Comparison of ENCODE assay signal across 8 cellular contexts in the genomic region with DNA sequence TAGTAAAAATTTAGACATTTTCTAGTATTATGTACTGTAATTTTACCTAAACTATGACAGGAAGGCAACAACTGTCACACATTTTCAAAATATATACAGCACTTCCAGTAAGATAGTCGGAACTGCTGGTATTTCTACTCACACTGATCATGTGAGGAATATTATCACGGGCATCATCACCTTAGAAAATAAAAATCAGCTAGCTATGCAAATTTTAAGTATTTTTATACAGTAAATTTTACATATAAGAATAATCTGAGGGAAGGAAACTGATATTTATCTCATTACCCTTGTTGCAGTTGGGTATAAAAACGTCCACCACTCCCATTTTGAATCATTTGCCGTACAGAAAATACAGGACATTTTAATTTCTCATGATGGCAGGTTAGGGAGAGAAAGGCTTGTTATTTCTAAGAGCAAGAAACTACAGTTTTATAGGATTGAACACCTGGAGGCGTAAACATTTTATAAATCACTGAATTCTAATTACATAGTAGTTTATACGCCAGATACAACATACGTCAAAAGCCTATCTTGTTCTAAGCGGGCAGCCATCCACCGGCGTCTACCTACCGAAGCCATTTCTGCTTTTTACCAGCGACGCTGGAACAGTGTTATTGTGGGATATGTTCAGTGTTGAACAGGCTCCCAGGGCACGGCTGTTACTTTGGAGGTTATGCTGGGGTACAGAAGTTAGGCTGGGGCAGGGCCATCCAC. TPM values are rescaled to one million over a fixed set of nuclear protein-coding genes. Genes with fewer than 3 reads are reported as not detected.
DNase-seq lines count a peak whose midpoint lies in the region; ATAC-seq and TF ChIP-seq lines count a peak whose summit lies in the region.

No MANE protein-coding gene starts in this region.

- peaks cover 17% of the 10 kb centered on the region for H3K4me1 Mint-ChIP-seq in activated T-cell treated with anti-CD3 and anti-CD28 coated beads, Interleukin-2, amount 50 U/mL, for 4 hours (ENCODE audit: low read depth)

- H3K4me3 ChIP-seq in body of pancreas (peak overlapping the region in 1 of 2 donors; percentile 74), right lobe of liver (peak overlapping the region; percentile 69 to 77 (median 74)), thoracic aorta (peak overlapping the region; percentile 93)

- TF ChIP-seq POLR2A in body of pancreas (IDR thresholded peaks at IDR 0.05) (no peak), right lobe of liver (IDR thresholded peaks at IDR 0.05) (no peak)

- no peaks in the 10 kb centered on the region for H3K36me3 ChIP-seq in body of pancreas (replicated peaks in 1 of 2; ENCODE audit: insufficient read depth in 1 of 2, low read depth in 2 of 2)
- H3K36me3 ChIP-seq in right lobe of liver = no peaks in the 10 kb centered on the region
- H3K36me3 ChIP-seq in thoracic aorta = no peaks in the 10 kb centered on the region

- H3K27me3 Mint-ChIP-seq in activated T-cell treated with anti-CD3 and anti-CD28 coated beads, Interleukin-2, amount 50 U/mL, for 4 hours (ENCODE audit: low read depth) = peaks cover 14% of the 10 kb centered on the region

- peak overlapping the region; percentile 92 for H3K4me3 Mint-ChIP-seq in activated T-cell treated with anti-CD3 and anti-CD28 coated beads, Interleukin-2, amount 50 U/mL, for 4 hours

- H3K27me3 ChIP-seq in body of pancreas = no peaks in the 10 kb centered on the region
- H3K27me3 ChIP-seq in right lobe of liver = no peaks in the 10 kb centered on the region
- H3K27me3 ChIP-seq in thoracic aorta (replicated peaks; ENCODE audit: insufficient read depth) = no peaks in the 10 kb centered on the region

- ATAC-seq in activated T-cell treated with anti-CD3 and anti-CD28 coated beads, Interleukin-2, amount 50 U/mL, for 4 hours = peak; percentile 37 to 38
- ATAC-seq in body of pancreas (no peak), right lobe of liver (no peak), thoracic aorta (ENCODE audit: insufficient number of reproducible peaks, low FRiP score, low read depth) (no peak), HG02763 (IDR thresholded peaks at IDR 0.05; ENCODE audit: unreplicated experiment) (no peak)

- H3K36me3 Mint-ChIP-seq in activated T-cell treated with anti-CD3 and anti-CD28 coated beads, Interleukin-2, amount 50 U/mL, for 4 hours (ENCODE audit: insufficient read depth) = no peaks in the 10 kb centered on the region

- H3K27ac ChIP-seq in body of pancreas = peak overlapping the region; percentile 65 to 99 (median 98)
- H3K27ac ChIP-seq in right lobe of liver = peak overlapping the region; percentile 86 to 94 (median 91)
- H3K27ac ChIP-seq in thoracic aorta = peak overlapping the region; percentile 98

- H3K9me3 Mint-ChIP-seq in activated T-cell treated with anti-CD3 and anti-CD28 coated beads, Interleukin-2, amount 50 U/mL, for 4 hours = no peaks in the 10 kb centered on the region

- WGBS in body of pancreas, 2 donors = 1 to 2% methylated on average over 14 of the region's 14 CpGs
- 2% methylated on average over 14 of the region's 14 CpGs for WGBS in right lobe of liver (ENCODE audit: insufficient coverage, low coverage, low lambda C conversion rate, missing lambda C conversion rate)

- peaks cover 33% of the 10 kb centered on the region for H3K4me1 ChIP-seq in body of pancreas
- peaks cover 0 to 19% (median 0%) of the 10 kb centered on the region in 4 donors for H3K4me1 ChIP-seq in right lobe of liver
- peaks cover 18 to 30% of the 10 kb centered on the region in 2 donors for H3K4me1 ChIP-seq in thoracic aorta (ENCODE audit: control insufficient read depth in 1 of 2, low read depth in 2 of 2)

- intact Hi-C loops in body of pancreas (cut with DNase I) = no loop called here
- intact Hi-C loops in right lobe of liver (cut with DNase I) = no loop called here

- DNase-seq in activated T-cell treated with anti-CD3 and anti-CD28 coated beads, Interleukin-2, amount 50 U/mL, for 4 hours = no peak
- DNase-seq in activated T-cell treated with anti-CD3 and anti-CD28 coated beads for 4 hours (no peak), NCI-H2227 treated with DMSO at 0.1 percent for 48 hours (lab: John Stamatoyannopoulos, UW) (peak; percentile 81), body of pancreas (no peak), right lobe of liver (no peak), thoracic aorta (ENCODE audit: low spot score) (no peak), dermis blood vessel endothelial cell (no peak)

- TF ChIP-seq CTCF in body of pancreas (IDR thresholded peaks at IDR 0.05) (no peak), right lobe of liver (IDR thresholded peaks at IDR 0.05) (no peak), thoracic aorta (IDR thresholded peaks at IDR 0.05) (no peak)

- H3K9me3 ChIP-seq in body of pancreas = no peaks in the 10 kb centered on the region
- H3K9me3 ChIP-seq in right lobe of liver = no peaks in the 10 kb centered on the region
- no peaks in the 10 kb centered on the region for H3K9me3 ChIP-seq in thoracic aorta

RNA-seq across cellular contexts. Expression of gene TNPO1, which starts 0.7 kb away (rescaled TPM):
- total RNA-seq in activated T-cell treated with anti-CD3 and anti-CD28 coated beads, Interleukin-2, amount 50 U/mL, for 4 hours = 100 to 1,000 TPM; 145 to 166 (median 152) TPM
- total RNA-seq in body of pancreas (10 to 100 TPM; 41.2 to 71.9 TPM), right lobe of liver (10 to 100 TPM; 29.5 to 64.3 (median 41.8) TPM), thoracic aorta (100 to 1,000 TPM in 1 of 2 donors, 10 to 100 TPM in 1; 75.8 to 150 TPM), dermis blood vessel endothelial cell (475 and 624 TPM in 2 replicates)

Comparison
In these comparisons a context has a peak if more than half of its experiments do, and no peak if none do; other contexts are left out.
1. ATAC-seq: peak in activated T-cell treated with anti-CD3 and anti-CD28 coated beads, Interleukin-2, amount 50 U/mL, for 4 hours (2 of 2); none in body of pancreas (single experiment), right lobe of liver (0 of 4), thoracic aorta (single experiment) and HG02763 (single experiment).
2. Peak in every context shown above with its lines, with median percentiles within 50 percentile points of each other: H3K27ac ChIP-seq.